ENCODE assay signal across 8 cellular contexts in genomic region chr16:77211880-77212735, GRCh38. TPM values are rescaled to one million over a fixed set of nuclear protein-coding genes. Genes with fewer than 3 reads are reported as not detected.
DNase-seq lines count a peak whose midpoint lies in the region; ATAC-seq lines count a peak whose summit lies in the region.

No MANE protein-coding gene starts in this region.

- no peaks in the 10 kb centered on the region for H3K27me3 ChIP-seq in mononuclear cell (ENCODE audit: insufficient read depth, low read length)

- ATAC-seq in HG03039 (IDR thresholded peaks at IDR 0.05; ENCODE audit: unreplicated experiment) = peak; percentile 64

- H3K4me1 ChIP-seq in mononuclear cell (ENCODE audit: insufficient read depth, low read length) = peaks cover 7% of the 10 kb centered on the region

- no peaks in the 10 kb centered on the region for H3K9me3 ChIP-seq in mononuclear cell (ENCODE audit: low read depth, low read length)

- peak overlapping the region; percentile 55 for H3K4me3 ChIP-seq in mononuclear cell (ENCODE audit: low read length)

- DNase-seq in SKM-1 treated with dmso at 0.1 percent for 144 hours (lab: John Stamatoyannopoulos, UW; ENCODE audit: unreplicated experiment) (peak; percentile 38), SKM-1 (lab: John Stamatoyannopoulos, UW; ENCODE audit: unreplicated experiment) (no peak), NCI-H2196 (lab: John Stamatoyannopoulos, UW; ENCODE audit: unreplicated experiment) (peak; percentile 83), dermis blood vessel endothelial cell (peak; percentile 65)
- DNase-seq in activated CD4-positive, alpha-beta T cell treated with anti-CD3 and anti-CD28 coated beads for 4 hours = peak; percentile 76 to 79
- DNase-seq in stimulated activated CD8-positive, alpha-beta memory T cell treated with anti-CD3 and anti-CD28 coated beads, Interleukin-7, amount 100 ng/mL, for 24 hours (ENCODE audit: low read depth) = peak; percentile 41

RNA-seq across cellular contexts. Expression of gene SYCE1L, which starts 12.9 kb away (rescaled TPM):
- total RNA-seq in dermis blood vessel endothelial cell (3.0 and 3.4 TPM in 2 replicates), mononuclear cell (0.52 TPM)

RNA-seq across cellular contexts. Expression of gene MON1B, which starts 21.1 kb away (rescaled TPM):
- 11.1 and 14.8 TPM in 2 replicates for total RNA-seq in dermis blood vessel endothelial cell
- 20.9 TPM for total RNA-seq in mononuclear cell
